34 cellular contexts compared by ENCODE assay signal in the genomic region with DNA sequence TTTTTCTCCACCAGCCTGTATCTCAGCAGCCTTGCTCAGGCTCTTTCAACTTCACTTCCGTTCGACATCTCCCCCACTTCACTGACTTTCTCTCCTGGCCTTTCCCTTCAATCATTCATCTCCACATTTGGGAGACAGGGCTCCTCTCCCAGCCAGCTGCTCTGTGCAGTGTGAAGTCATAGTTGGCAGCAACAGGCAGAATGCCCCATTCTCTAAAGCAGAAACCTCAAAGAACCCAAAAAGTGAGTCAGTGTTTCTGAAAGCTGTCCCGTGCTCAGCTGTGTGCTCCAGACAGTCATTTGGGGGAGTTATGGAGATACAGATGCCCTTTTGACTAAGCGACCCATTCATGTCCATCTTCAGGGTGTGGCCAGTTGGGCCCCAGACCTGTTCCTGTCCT. TPM values are rescaled to one million over a fixed set of nuclear protein-coding genes. Genes with fewer than 3 reads are reported as not detected.
DNase-seq lines count a peak whose midpoint lies in the region; ATAC-seq, FAIRE-seq and TF ChIP-seq lines count a peak whose summit lies in the region.
"Had no signal": no experiment of that assay in that cellular context is flagged by ENCODE, and none has a peak within 500 bp of the region (broad histone marks: within the 10 kb centered on the region; RNA-seq: fewer than 3 reads in every experiment).

No MANE protein-coding gene starts in this region.

- WGBS in GM23248 (ENCODE audit: low coverage in 1 of 2, low lambda C conversion rate in 2 of 2, missing lambda C conversion rate in 2 of 2), 2 experiments: 0 to 4% methylated on average over 4 of the region's 4 CpGs
- 23 to 39% (median 33%) methylated on average over 4 of the region's 4 CpGs for WGBS in psoas muscle, 3 donors

- no peaks in the 10 kb centered on the region for H3F3A ChIP-seq in GM23248 (ENCODE audit: insufficient read depth)

- H3K9me3 ChIP-seq in GM23248 (ENCODE audit: low read depth) (no peaks in the 10 kb centered on the region), astrocyte (ENCODE audit: insufficient read depth, low read depth, low read length) (no peaks in the 10 kb centered on the region), psoas muscle (no peaks in the 10 kb centered on the region), Peyer's patch (no peaks in the 10 kb centered on the region)
- H3K9me3 ChIP-seq: BLaER1, heart left ventricle, left ventricle myocardium inferior, thyroid gland had no signal

- intact Hi-C loops in psoas muscle (cut with DNase I): no loop called here

- peaks cover 22% of the 10 kb centered on the region for H3K27me3 Mint-ChIP-seq in astrocyte (ENCODE audit: low read depth, unreplicated experiment)
- peaks cover 2% of the 10 kb centered on the region for H3K27me3 Mint-ChIP-seq in activated T-cell treated with anti-CD3 and anti-CD28 coated beads, Interleukin-2, amount 50 U/mL, for 24 hours
- H3K27me3 Mint-ChIP-seq: activated CD8-positive, alpha-beta memory T cell treated with anti-CD3 and anti-CD28 coated beads, Interleukin-2, amount 10 ng/mL, durations not matched to agents 7 days and 5 days; stimulated activated naive CD8-positive, alpha-beta T cell treated with anti-CD3 and anti-CD28 coated beads, Interleukin-15, Interleukin-2, amounts not matched to agents 100 ng/mL and 50 ng/mL, for 24 hours had no signal

- peak in 3 of 4 donors; percentile 22 to 56 (median 42) for ATAC-seq in psoas muscle
- ATAC-seq: activated CD8-positive, alpha-beta memory T cell treated with anti-CD3 and anti-CD28 coated beads, Interleukin-2, amount 10 ng/mL, durations not matched to agents 7 days and 5 days; activated naive CD8-positive, alpha-beta T cell treated with anti-CD3 and anti-CD28 coated beads, Interleukin-2, amount 50 U/mL, for 24 hours; heart left ventricle had no signal

- H3K27ac ChIP-seq in GM23248: no peak overlapping the region
- H3K27ac ChIP-seq in astrocyte (ENCODE audit: low read depth, low read length): no peak overlapping the region
- no peak overlapping the region for H3K27ac ChIP-seq in psoas muscle
- no peak overlapping the region for H3K27ac ChIP-seq in Peyer's patch
- H3K27ac ChIP-seq: BLaER1, heart left ventricle, left ventricle myocardium inferior, thyroid gland had no signal

- H3K36me3 Mint-ChIP-seq in astrocyte (ENCODE audit: low read depth, unreplicated experiment): peaks cover 2% of the 10 kb centered on the region
- no peaks in the 10 kb centered on the region for H3K36me3 Mint-ChIP-seq in activated T-cell treated with anti-CD3 and anti-CD28 coated beads, Interleukin-2, amount 50 U/mL, for 24 hours (ENCODE audit: low read depth)
- H3K36me3 Mint-ChIP-seq: activated CD8-positive, alpha-beta memory T cell treated with anti-CD3 and anti-CD28 coated beads, Interleukin-2, amount 10 ng/mL, durations not matched to agents 7 days and 5 days; IgD-negative memory B cell; natural killer cell had no signal

- DNase-seq in AG20443 (ENCODE audit: low spot score): peak; percentile 61
- peak; percentile 38 for DNase-seq in GM23248
- peak; percentile 73 for DNase-seq in astrocyte (ENCODE audit: low read depth)
- DNase-seq in psoas muscle: no peak
- no peak for DNase-seq in SKM-1 (lab: John Stamatoyannopoulos, UW; ENCODE audit: unreplicated experiment)
- DNase-seq in Peyer's patch: no peak
- no peak for DNase-seq in activated T-cell treated with anti-CD3 and anti-CD28 coated beads, Interleukin-2, amount 50 U/mL, for 24 hours
- DNase-seq in D721Med (ENCODE audit: insufficient read length, low spot score): no peak
- DNase-seq: activated CD4-positive, alpha-beta T cell treated with anti-CD3 and anti-CD28 coated beads, Interleukin-2, amount 50 U/mL, for 4 hours; activated CD8-positive, alpha-beta memory T cell treated with anti-CD3 and anti-CD28 coated beads, Interleukin-2, amount 10 ng/mL, durations not matched to agents 7 days and 5 days; activated naive CD8-positive, alpha-beta T cell treated with anti-CD3 and anti-CD28 coated beads, Interleukin-2, amount 50 U/mL, for 24 hours; activated T-cell treated with anti-CD3 and anti-CD28 coated beads, Interleukin-2, amount 50 U/mL, for 48 hours; cerebellar nuclear complex; dermis blood vessel endothelial cell; DMS79; endodermal cell; foreskin fibroblast; GF-D8; heart left ventricle; islet precursor cell; left ventricle myocardium inferior; natural killer cell; NCI-H1048; NCI-H1694; NCI-H82; RPMI8226; T-helper 1 cell; thyroid gland had no signal

- in situ Hi-C loops in GM23248 (cut with MboI): no loop called here

- no peaks in the 10 kb centered on the region for H3K4me1 ChIP-seq in GM23248 (ENCODE audit: insufficient read depth)
- peaks cover 3% of the 10 kb centered on the region for H3K4me1 ChIP-seq in astrocyte (ENCODE audit: insufficient read depth, low read length)
- H3K4me1 ChIP-seq in psoas muscle: no peaks in the 10 kb centered on the region
- H3K4me1 ChIP-seq in Peyer's patch: no peaks in the 10 kb centered on the region
- H3K4me1 ChIP-seq: BLaER1, heart left ventricle, left ventricle myocardium inferior, thyroid gland had no signal

- no peak for TF ChIP-seq POLR2A in Peyer's patch (IDR thresholded peaks at IDR 0.05)

- H4K20me1 ChIP-seq in GM23248 (ENCODE audit: insufficient read depth) (no peaks in the 10 kb centered on the region), astrocyte (ENCODE audit: insufficient read depth, low read length) (no peaks in the 10 kb centered on the region)
- H4K20me1 ChIP-seq: BLaER1 had no signal

- H3K4me2 ChIP-seq in GM23248 (ENCODE audit: unreplicated experiment) (no peak overlapping the region), astrocyte (ENCODE audit: low read length) (no peak overlapping the region)
- H3K4me2 ChIP-seq: BLaER1, smooth muscle cell had no signal

- no peak overlapping the region for H2AFZ ChIP-seq in GM23248
- no peak overlapping the region for H2AFZ ChIP-seq in astrocyte (ENCODE audit: low read depth, low read length)

- peaks cover 15% of the 10 kb centered on the region for H3K4me1 Mint-ChIP-seq in astrocyte (ENCODE audit: low read depth, unreplicated experiment)
- no peaks in the 10 kb centered on the region for H3K4me1 Mint-ChIP-seq in activated T-cell treated with anti-CD3 and anti-CD28 coated beads, Interleukin-2, amount 50 U/mL, for 24 hours (ENCODE audit: low read depth)
- H3K4me1 Mint-ChIP-seq: activated CD8-positive, alpha-beta memory T cell treated with anti-CD3 and anti-CD28 coated beads, Interleukin-2, amount 10 ng/mL, durations not matched to agents 7 days and 5 days; activated naive CD8-positive, alpha-beta T cell treated with anti-CD3 and anti-CD28 coated beads, Interleukin-2, amount 50 U/mL, for 24 hours; endodermal cell; IgD-negative memory B cell; natural killer cell had no signal

- TF ChIP-seq CTCF in astrocyte (IDR thresholded peaks at IDR 0.05; ENCODE audit: insufficient read depth, low read depth, low read length): no peak
- TF ChIP-seq CTCF in psoas muscle (IDR thresholded peaks at IDR 0.05): no peak
- TF ChIP-seq CTCF in Peyer's patch (IDR thresholded peaks at IDR 0.05): no peak
- TF ChIP-seq CTCF in D721Med (IDR thresholded peaks at IDR 0.05; ENCODE audit: insufficient read depth, missing control alignments): no peak

- peaks cover 8% of the 10 kb centered on the region for H3K9me3 Mint-ChIP-seq in astrocyte (ENCODE audit: unreplicated experiment)
- no peaks in the 10 kb centered on the region for H3K9me3 Mint-ChIP-seq in activated T-cell treated with anti-CD3 and anti-CD28 coated beads, Interleukin-2, amount 50 U/mL, for 24 hours
- H3K9me3 Mint-ChIP-seq: activated naive CD8-positive, alpha-beta T cell treated with anti-CD3 and anti-CD28 coated beads, Interleukin-2, amount 50 U/mL, for 24 hours; endodermal cell; natural killer cell; stimulated activated naive CD8-positive, alpha-beta T cell treated with anti-CD3 and anti-CD28 coated beads, Interleukin-15, Interleukin-2, amounts not matched to agents 100 ng/mL and 50 ng/mL, for 24 hours had no signal

- H3K27ac Mint-ChIP-seq in astrocyte (ENCODE audit: unreplicated experiment): no peak overlapping the region
- H3K27ac Mint-ChIP-seq in activated T-cell treated with anti-CD3 and anti-CD28 coated beads, Interleukin-2, amount 50 U/mL, for 24 hours: no peak overlapping the region
- H3K27ac Mint-ChIP-seq: activated CD8-positive, alpha-beta memory T cell treated with anti-CD3 and anti-CD28 coated beads, Interleukin-2, amount 10 ng/mL, durations not matched to agents 7 days and 5 days; activated naive CD8-positive, alpha-beta T cell treated with anti-CD3 and anti-CD28 coated beads, Interleukin-2, amount 50 U/mL, for 24 hours; endodermal cell; IgD-negative memory B cell; natural killer cell; stimulated activated naive CD8-positive, alpha-beta T cell treated with anti-CD3 and anti-CD28 coated beads, Interleukin-15, Interleukin-2, amounts not matched to agents 100 ng/mL and 50 ng/mL, for 24 hours had no signal

- H3K79me2 ChIP-seq in GM23248 (ENCODE audit: insufficient read depth) (no peaks in the 10 kb centered on the region), astrocyte (ENCODE audit: insufficient read depth, low read length) (no peaks in the 10 kb centered on the region)

- FAIRE-seq in astrocyte (lab: Jason Lieb, UNC): no peak
- no peak for FAIRE-seq in D721Med (lab: Jason Lieb, UNC)

- H3K27me3 ChIP-seq in GM23248 (replicated peaks; ENCODE audit: insufficient read depth) (no peaks in the 10 kb centered on the region), astrocyte (ENCODE audit: insufficient read depth, low read length) (no peaks in the 10 kb centered on the region), psoas muscle (ENCODE audit: insufficient read depth in 3 of 3, low read length in 2 of 3) (peaks cover 0 to 3% (median 2%) of the 10 kb centered on the region in 3 donors), Peyer's patch (no peaks in the 10 kb centered on the region)
- H3K27me3 ChIP-seq: BLaER1, thyroid gland had no signal

- H3K9me2 ChIP-seq in GM23248 (ENCODE audit: insufficient read depth): no peaks in the 10 kb centered on the region

- H3K4me3 Mint-ChIP-seq in astrocyte (ENCODE audit: unreplicated experiment): no peak overlapping the region
- no peak overlapping the region for H3K4me3 Mint-ChIP-seq in activated T-cell treated with anti-CD3 and anti-CD28 coated beads, Interleukin-2, amount 50 U/mL, for 24 hours
- H3K4me3 Mint-ChIP-seq: activated CD8-positive, alpha-beta memory T cell treated with anti-CD3 and anti-CD28 coated beads, Interleukin-2, amount 10 ng/mL, durations not matched to agents 7 days and 5 days; activated naive CD8-positive, alpha-beta T cell treated with anti-CD3 and anti-CD28 coated beads, Interleukin-2, amount 50 U/mL, for 24 hours; endodermal cell; IgD-negative memory B cell; natural killer cell; stimulated activated naive CD8-positive, alpha-beta T cell treated with anti-CD3 and anti-CD28 coated beads, Interleukin-15, Interleukin-2, amounts not matched to agents 100 ng/mL and 50 ng/mL, for 24 hours had no signal

- H3K4me3 ChIP-seq in GM23248 (no peak overlapping the region), astrocyte (ENCODE audit: insufficient read depth, low read depth, low read length) (no peak overlapping the region), psoas muscle (no peak overlapping the region), Peyer's patch (no peak overlapping the region)
- H3K4me3 ChIP-seq: BLaER1, heart left ventricle, left ventricle myocardium inferior, smooth muscle cell, thyroid gland had no signal

- H3K9ac ChIP-seq in GM23248 (no peak overlapping the region), astrocyte (ENCODE audit: low read length) (no peak overlapping the region)
- H3K9ac ChIP-seq: BLaER1 had no signal

- no peaks in the 10 kb centered on the region for H3K36me3 ChIP-seq in GM23248 (ENCODE audit: low read depth)
- no peaks in the 10 kb centered on the region for H3K36me3 ChIP-seq in astrocyte (ENCODE audit: insufficient read depth, low read length)
- H3K36me3 ChIP-seq in psoas muscle (ENCODE audit: insufficient read depth in 1 of 2, low read depth in 1 of 2): no peaks in the 10 kb centered on the region
- no peaks in the 10 kb centered on the region for H3K36me3 ChIP-seq in Peyer's patch
- H3K36me3 ChIP-seq: BLaER1, heart left ventricle, left ventricle myocardium inferior, thyroid gland had no signal

RNA-seq across cellular contexts. Expression of gene NTRK3, which starts 54.3 kb away (rescaled TPM):
- not detected in 2 replicates for total RNA-seq in GM23248 (2014; rRNA removed; shearing (Covaris generic))
- polyA plus RNA-seq in GM23248 (2016; fragmentation: Nextera tagmentation; extraction: Ambion mirVana) (not detected in 2 replicates), psoas muscle (under 1 TPM; 0.31 to 0.61 (median 0.57) TPM)
- total RNA-seq in astrocyte (12.9 and 14.5 TPM in 2 replicates), psoas muscle (1 to 10 TPM in 1 of 4 donors, under 1 TPM in 3; 0.17 to 1.7 (median 0.57) TPM), Peyer's patch (1 to 10 TPM in 3 of 4 donors, under 1 TPM in 1; 0.35 to 5.8 (median 3.0) TPM)
- total RNA-seq: activated CD8-positive, alpha-beta memory T cell treated with anti-CD3 and anti-CD28 coated beads, Interleukin-2, amount 10 ng/mL, durations not matched to agents 7 days and 5 days; natural killer cell; NCI-H460; SK-MEL-5 had no signal
- polyA plus RNA-seq: IgD-negative memory B cell had no signal

Comparison
In these comparisons a context has a peak if more than half of its experiments do, and no peak if none do; other contexts are left out.
1. DNase-seq: peak in AG20443 (single experiment), GM23248 (single experiment) and astrocyte (single experiment); none in psoas muscle (0 of 2), SKM-1 (single experiment), Peyer's patch (0 of 3), activated T-cell treated with anti-CD3 and anti-CD28 coated beads, Interleukin-2, amount 50 U/mL, for 24 hours (single experiment) and D721Med (single experiment).